Comparison of ENCODE assay signal across 12 cellular contexts in genomic region chr1:15902882-15903281, GRCh38. TPM values are rescaled to one million over a fixed set of nuclear protein-coding genes. Genes with fewer than 3 reads are reported as not detected.
DNase-seq lines count a peak whose midpoint lies in the region; ATAC-seq and TF ChIP-seq lines count a peak whose summit lies in the region.
"Had no signal": no experiment of that assay in that cellular context is flagged by ENCODE, and none has a peak within 500 bp of the region (broad histone marks: within the 10 kb centered on the region; RNA-seq: fewer than 3 reads in every experiment).

No MANE protein-coding gene starts in this region.

- ATAC-seq in T-cell (replicated peaks in 1 of 4) (no peak), HG03571 (IDR thresholded peaks at IDR 0.05; ENCODE audit: unreplicated experiment) (no peak)

- H3K36me3 Mint-ChIP-seq in mesothelial cell of epicardium (peaks cover 6% of the 10 kb centered on the region), T-cell (peaks cover 13% of the 10 kb centered on the region)

- no peaks in the 10 kb centered on the region for H3K9me3 Mint-ChIP-seq in mesothelial cell of epicardium
- H3K9me3 Mint-ChIP-seq in T-cell, result no peaks in the 10 kb centered on the region
- H3K9me3 Mint-ChIP-seq: CD4-positive, CD25-positive, alpha-beta regulatory T cell; endodermal cell; IgD-negative memory B cell had no signal

- H3K4me3 Mint-ChIP-seq in mesothelial cell of epicardium (no peak overlapping the region), T-cell (no peak overlapping the region)
- H3K4me3 Mint-ChIP-seq: CD4-positive, CD25-positive, alpha-beta regulatory T cell; endodermal cell; IgD-negative memory B cell had no signal

- peak overlapping the region; percentile 34 for H3K27ac Mint-ChIP-seq in mesothelial cell of epicardium
- H3K27ac Mint-ChIP-seq in T-cell, result peak overlapping the region in 1 of 2 donors; percentile 34
- H3K27ac Mint-ChIP-seq: endodermal cell, IgD-negative memory B cell had no signal

- no peaks in the 10 kb centered on the region for H3K27me3 Mint-ChIP-seq in mesothelial cell of epicardium (ENCODE audit: low read depth)
- H3K27me3 Mint-ChIP-seq in T-cell, result no peaks in the 10 kb centered on the region
- H3K27me3 Mint-ChIP-seq: CD4-positive, CD25-positive, alpha-beta regulatory T cell; IgD-negative memory B cell had no signal

- CTCF ChIA-PET in T-cell (lab: Charles Lee), result interaction anchor here in 1 of 2 donors (0.8 kb wide), 1 partner anchor 88 kb away, joined by 4 read pairs; no protein-coding TSS in a partner anchor

- TF ChIP-seq CTCF in mesothelial cell of epicardium (IDR thresholded peaks at IDR 0.05; ENCODE audit: unreplicated experiment), result no peak

- DNase-seq in AG20443 (ENCODE audit: low spot score), result peak; percentile 31
- DNase-seq in M059J (ENCODE audit: low read depth), result peak; percentile 89
- peak; percentile 85 for DNase-seq in dedifferentiated amniotic fluid mesenchymal stem cell (ENCODE audit: extremely low spot score)
- DNase-seq in mesothelial cell of epicardium (ENCODE audit: low spot score in 2 of 2, unreplicated experiment in 2 of 2), result no peak
- no peak for DNase-seq in NCI-H1105 treated with DMSO at 0.1 percent for 48 hours (lab: John Stamatoyannopoulos, UW)
- DNase-seq in activated gamma-delta T cell (lab: John Stamatoyannopoulos, UW), result no peak
- no peak for DNase-seq in T-cell
- DNase-seq: CD4-positive, CD25-positive, alpha-beta regulatory T cell; endodermal cell; NCI-H2081 treated with DMSO at 0.1 percent for 48 hours had no signal

- POLR2A ChIA-PET in T-cell (lab: Charles Lee), result interaction anchor here in 1 of 2 donors (0.6 kb wide), 1 partner anchor 56 kb away, joined by 3 read pairs; the partner anchor contains the start of gene SPEN

- peaks cover 5% of the 10 kb centered on the region for H3K4me1 Mint-ChIP-seq in mesothelial cell of epicardium
- peaks cover 36 to 39% (median 37%) of the 10 kb centered on the region in 3 donors for H3K4me1 Mint-ChIP-seq in T-cell

RNA-seq across cellular contexts. Expression of gene SPEN, which starts 55.4 kb away (rescaled TPM):
- total RNA-seq in M059J (2014; rRNA removed; shearing (Covaris generic)), result 15.9 and 28.9 TPM in 2 replicates
- 74.5 to 88.0 TPM (median 82.1 TPM) in 3 replicates for total RNA-seq in mesothelial cell of epicardium
- 10 to 100 TPM; 69.9 to 81.1 (median 72.1) TPM for total RNA-seq in T-cell

Comparison
In these comparisons a context has a peak if more than half of its experiments do, and no peak if none do; other contexts are left out.
1. DNase-seq: peak in AG20443 (single experiment), M059J (single experiment) and dedifferentiated amniotic fluid mesenchymal stem cell (single experiment); none in mesothelial cell of epicardium (0 of 2), NCI-H1105 treated with DMSO at 0.1 percent for 48 hours (single experiment), activated gamma-delta T cell (single experiment) and T-cell (0 of 34).